ENCODE assay signal across 10 cellular contexts in the genomic region with DNA sequence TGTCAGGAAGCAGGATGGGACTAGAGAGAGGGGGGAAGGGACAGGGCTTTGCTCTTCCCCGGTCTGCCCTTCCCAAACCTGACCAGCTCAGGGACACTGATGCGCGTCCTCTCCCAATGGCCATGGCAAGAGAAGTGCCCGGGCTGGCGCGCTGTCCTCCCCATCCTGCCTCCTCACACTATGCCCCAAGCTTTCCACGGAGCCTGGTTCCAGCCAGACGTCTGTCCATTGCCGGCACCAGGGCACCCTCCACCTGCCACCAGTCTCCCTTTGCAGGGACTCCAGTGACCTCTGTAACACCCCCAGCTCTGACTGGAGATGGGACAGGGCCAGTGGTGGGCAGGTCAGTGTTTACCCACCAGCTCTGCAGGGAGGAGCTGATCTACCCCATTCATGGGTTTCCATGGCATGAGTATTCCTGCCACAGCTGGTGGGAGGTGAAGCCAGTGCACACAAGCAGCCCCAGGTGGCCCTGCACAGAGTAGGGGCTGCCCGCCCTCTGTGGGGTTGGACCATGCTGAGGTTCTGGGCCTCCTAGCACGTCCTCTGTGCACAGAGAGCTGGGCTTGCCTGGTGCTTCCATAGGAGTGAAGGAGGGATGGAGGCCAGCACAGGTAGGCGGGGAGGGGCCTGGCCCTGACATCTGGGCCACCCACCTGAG.
"Had no signal": no experiment of that assay in that cellular context is flagged by ENCODE, and none has a peak within 500 bp of the region (broad histone marks: within the 10 kb centered on the region; RNA-seq: fewer than 3 reads in every experiment).

No MANE protein-coding gene starts in this region.

- FAIRE-seq: islet of Langerhans had no signal

- ATAC-seq: activated naive CD4-positive, alpha-beta T cell treated with anti-CD3 and anti-CD28 coated beads, Interleukin-2, amount 50 U/mL, for 72 hours; mucosa of descending colon; SK-N-SH treated with all-trans-retinoic acid at 6 μM for 48 hours; stimulated activated naive B cell treated with anti-CD40 and anti-IgM and Interleukin-4, amounts not matched to agents 10 μg/mL and 1 μg/mL and 100 μg/mL, for 72 hours had no signal

- H3K9me3 ChIP-seq: mucosa of descending colon had no signal

- DNase-seq: activated T-cell treated with anti-CD3 and anti-CD28 coated beads, Interleukin-2, amount 50 U/mL, for 1 hour; mucosa of descending colon; occipital lobe; retina; stimulated activated naive B cell treated with anti-CD40 and anti-IgM and Interleukin-4, amounts not matched to agents 10 μg/mL and 1 μg/mL and 100 μg/mL, for 72 hours had no signal

- H3K27ac ChIP-seq: epithelial cell of prostate, heart left ventricle had no signal

- H3K4me3 ChIP-seq: heart left ventricle, mucosa of descending colon had no signal
